25 cellular contexts compared by ENCODE assay signal in genomic region chr1:52022133-52022532, GRCh38.
"Had no signal": no experiment of that assay in that cellular context is flagged by ENCODE, and none has a peak within 500 bp of the region (broad histone marks: within the 10 kb centered on the region; RNA-seq: fewer than 3 reads in every experiment).

No MANE protein-coding gene starts in this region.

- H3K9me3 ChIP-seq: SJCRH30 had no signal

- H3K27ac ChIP-seq: KMS-11, SJCRH30, WERI-Rb-1 had no signal

- H3K27me3 ChIP-seq: SJCRH30 had no signal

- H3K4me3 ChIP-seq: SJCRH30, SK-N-MC had no signal

- H3K4me2 ChIP-seq: KMS-11 had no signal

- DNase-seq: activated CD4-positive, alpha-beta memory T cell treated with anti-CD3 and anti-CD28 coated beads, Interleukin-2, amount 10 ng/mL, durations not matched to agents 7 days and 5 days; activated CD4-positive, alpha-beta T cell treated with anti-CD3 and anti-CD28 coated beads for 1 hour; activated CD4-positive, alpha-beta T cell treated with anti-CD3 and anti-CD28 coated beads for 48 hours; activated CD4-positive, CD25-positive, alpha-beta regulatory T cell; activated CD8-positive, alpha-beta memory T cell treated with anti-CD3 and anti-CD28 coated beads for 24 hours; activated CD8-positive, alpha-beta memory T cell treated with anti-CD3 and anti-CD28 coated beads, Interleukin-2, amount 10 ng/mL, durations not matched to agents 7 days and 5 days; activated CD8-positive, alpha-beta memory T cell treated with anti-CD3 and anti-CD28 coated beads, Interleukin-2, amount 50 U/mL, for 48 hours; activated effector memory CD4-positive, alpha-beta T cell treated with Interleukin-2 at 50 U/mL for 16 hours; activated naive CD4-positive, alpha-beta T cell treated with anti-CD3 and anti-CD28 coated beads, Interleukin-2, amount 10 ng/mL, durations not matched to agents 7 days and 5 days; activated naive CD8-positive, alpha-beta T cell treated with anti-CD3 and anti-CD28 coated beads, Interleukin-2, amount 50 U/mL, for 24 hours; activated T-cell treated with anti-CD3 and anti-CD28 coated beads, Interleukin-2, amount 50 U/mL, for 48 hours; anterior cingulate cortex; NCI-H1092 treated with DMSO at 0.1 percent for 48 hours; NCI-H1417 treated with DMSO at 0.1 percent for 48 hours; NCI-H187 treated with DMSO at 0.1 percent for 48 hours; NCI-H2081 treated with DMSO at 0.1 percent for 48 hours; NCI-H345; NCI-H524 treated with DMSO at 0.1 percent for 48 hours; SHP77; SJCRH30; T1000; WERI-Rb-1 had no signal

- H3K9ac ChIP-seq: KMS-11 had no signal

- ATAC-seq: activated CD8-positive, alpha-beta memory T cell treated with anti-CD3 and anti-CD28 coated beads, Interleukin-2, amount 10 ng/mL, durations not matched to agents 7 days and 5 days; activated naive CD8-positive, alpha-beta T cell treated with anti-CD3 and anti-CD28 coated beads, Interleukin-2, amount 50 U/mL, for 24 hours; Panc1 had no signal

- H3K4me1 ChIP-seq: SJCRH30 had no signal
